In genomic region chr21:44000360-44000759, GRCh38 we compare ENCODE assay signal across 26 cellular contexts. TPM values are rescaled to one million over a fixed set of nuclear protein-coding genes. Genes with fewer than 3 reads are reported as not detected.
DNase-seq lines count a peak whose midpoint lies in the region; ATAC-seq and TF ChIP-seq lines count a peak whose summit lies in the region.
"Had no signal": no experiment of that assay in that cellular context is flagged by ENCODE, and none has a peak within 500 bp of the region (broad histone marks: within the 10 kb centered on the region; RNA-seq: fewer than 3 reads in every experiment).

No MANE protein-coding gene starts in this region.

- H3K27me3 ChIP-seq in layer of hippocampus (ENCODE audit: control insufficient read depth, insufficient read depth, low read length) (no peaks in the 10 kb centered on the region), osteoblast (ENCODE audit: insufficient read depth, low read length) (no peaks in the 10 kb centered on the region)
- H3K27me3 ChIP-seq: BLaER1 treated with 17β-estradiol and CSF1 and Interleukin-3, amounts not matched to agents 10 nM and 100 nM had no signal

- no peak overlapping the region for H3K4me2 ChIP-seq in osteoblast (ENCODE audit: insufficient read depth, low read length)

- intact Hi-C loops in posterior vena cava (cut with DNase I): no loop called here

- no peaks in the 10 kb centered on the region for H3K36me3 Mint-ChIP-seq in activated CD4-positive, alpha-beta memory T cell treated with anti-CD3 and anti-CD28 coated beads, Interleukin-2, amount 10 ng/mL, durations not matched to agents 7 days and 5 days (ENCODE audit: low read depth)
- H3K36me3 Mint-ChIP-seq: activated CD8-positive, alpha-beta memory T cell treated with anti-CD3 and anti-CD28 coated beads, Interleukin-2, amount 10 ng/mL, durations not matched to agents 7 days and 5 days; activated naive CD4-positive, alpha-beta T cell treated with anti-CD3 and anti-CD28 coated beads, Interleukin-2, amount 50 U/mL, for 72 hours had no signal

- no peaks in the 10 kb centered on the region for H3K4me1 ChIP-seq in osteoblast (ENCODE audit: insufficient read depth, low read length)
- H3K4me1 ChIP-seq: psoas muscle had no signal

- H3K9me3 Mint-ChIP-seq in activated CD4-positive, alpha-beta memory T cell treated with anti-CD3 and anti-CD28 coated beads, Interleukin-2, amount 10 ng/mL, durations not matched to agents 7 days and 5 days: no peaks in the 10 kb centered on the region
- H3K9me3 Mint-ChIP-seq: activated CD4-positive, alpha-beta T cell treated with anti-CD3 and anti-CD28 coated beads, Interleukin-2, amount 10 ng/mL, durations not matched to agents 24 days and 14 days; activated naive CD4-positive, alpha-beta T cell treated with anti-CD3 and anti-CD28 coated beads, Interleukin-2, amount 50 U/mL, for 72 hours; activated T-helper 1 cell treated with anti-CD3 and anti-CD28 coated beads, Interleukin-12 subunit alpha, Interleukin-12 subunit beta, Interleukin-2, Interleukin-4 antibody, amounts not matched to agents 30 ng/mL and 10 ng/mL and 1 ng/mL, durations not matched to agents 14 hours and 24 hours and 36 hours; central memory CD8-positive, alpha-beta T cell; T-helper 1 cell treated with Interleukin-12 subunit alpha and Interleukin-12 subunit beta and Interleukin-4 antibody, amounts not matched to agents 30 μg/mL and 1 μg/mL, for 36 hours had no signal

- H2AFZ ChIP-seq in osteoblast (ENCODE audit: low read length): no peak overlapping the region

- POLR2A ChIA-PET in activated CD4-positive, alpha-beta memory T cell treated with anti-CD3 and anti-CD28 coated beads, Interleukin-2, amount 10 ng/mL, durations not matched to agents 7 days and 5 days (lab: Charles Lee): no interaction called here

- no peak for ATAC-seq in HG02763 (IDR thresholded peaks at IDR 0.05; ENCODE audit: unreplicated experiment)
- ATAC-seq: activated CD8-positive, alpha-beta memory T cell treated with anti-CD3 and anti-CD28 coated beads, Interleukin-2, amount 10 ng/mL, durations not matched to agents 7 days and 5 days; activated naive CD4-positive, alpha-beta T cell treated with anti-CD3 and anti-CD28 coated beads, Interleukin-2, amount 50 U/mL, for 72 hours; left ventricle myocardium superior; psoas muscle had no signal

- no peak overlapping the region for H3K4me3 Mint-ChIP-seq in activated CD4-positive, alpha-beta memory T cell treated with anti-CD3 and anti-CD28 coated beads, Interleukin-2, amount 10 ng/mL, durations not matched to agents 7 days and 5 days
- H3K4me3 Mint-ChIP-seq: activated CD4-positive, alpha-beta T cell treated with anti-CD3 and anti-CD28 coated beads, Interleukin-2, amount 10 ng/mL, durations not matched to agents 24 days and 14 days; activated CD8-positive, alpha-beta memory T cell treated with anti-CD3 and anti-CD28 coated beads, Interleukin-2, amount 10 ng/mL, durations not matched to agents 7 days and 5 days; activated T-helper 1 cell treated with anti-CD3 and anti-CD28 coated beads, Interleukin-12 subunit alpha, Interleukin-12 subunit beta, Interleukin-2, Interleukin-4 antibody, amounts not matched to agents 30 ng/mL and 10 ng/mL and 1 ng/mL, durations not matched to agents 14 hours and 24 hours and 36 hours; central memory CD8-positive, alpha-beta T cell; T-helper 1 cell treated with Interleukin-12 subunit alpha and Interleukin-12 subunit beta and Interleukin-4 antibody, amounts not matched to agents 30 μg/mL and 1 μg/mL, for 36 hours had no signal

- CTCF ChIA-PET in activated CD4-positive, alpha-beta memory T cell treated with anti-CD3 and anti-CD28 coated beads, Interleukin-2, amount 10 ng/mL, durations not matched to agents 7 days and 5 days (lab: Charles Lee): no interaction called here

- no peak for TF ChIP-seq CTCF in osteoblast (IDR thresholded peaks at IDR 0.05; ENCODE audit: extremely low read depth, low read depth, low read length)

- no peaks in the 10 kb centered on the region for H3K9me3 ChIP-seq in osteoblast (ENCODE audit: low read depth, low read length)
- H3K9me3 ChIP-seq: psoas muscle had no signal

- DNase-seq in D341Med (ENCODE audit: low spot score): peak; percentile 34
- DNase-seq in caudate nucleus (lab: John Stamatoyannopoulos, UW): peak in 57 of 61 donors; percentile 5 to 90 (median 73)
- peak; percentile 73 for DNase-seq in posterior vena cava (ENCODE audit: low spot score)
- no peak for DNase-seq in osteoblast (ENCODE audit: insufficient read length, low spot score, missing footprints)
- DNase-seq in NCI-H2081 treated with DMSO at 0.1 percent for 48 hours (lab: John Stamatoyannopoulos, UW): no peak
- no peak for DNase-seq in activated CD4-positive, alpha-beta memory T cell treated with anti-CD3 and anti-CD28 coated beads, Interleukin-2, amount 10 ng/mL, durations not matched to agents 7 days and 5 days
- DNase-seq: activated CD4-positive, alpha-beta T cell treated with anti-CD3 and anti-CD28 coated beads, Interleukin-2, amount 10 ng/mL, durations not matched to agents 24 days and 14 days; activated CD8-positive, alpha-beta memory T cell treated with anti-CD3 and anti-CD28 coated beads, Interleukin-2, amount 10 ng/mL, durations not matched to agents 7 days and 5 days; HCEC 1CT; left ventricle myocardium superior; NCI-H1048; NCI-H187; NCI-H226; NCI-H748 treated with DMSO at 0.1 percent for 48 hours; psoas muscle had no signal

- no peak overlapping the region for H3K27ac Mint-ChIP-seq in activated CD4-positive, alpha-beta memory T cell treated with anti-CD3 and anti-CD28 coated beads, Interleukin-2, amount 10 ng/mL, durations not matched to agents 7 days and 5 days
- H3K27ac Mint-ChIP-seq: activated CD4-positive, alpha-beta T cell treated with anti-CD3 and anti-CD28 coated beads, Interleukin-2, amount 10 ng/mL, durations not matched to agents 24 days and 14 days; activated CD8-positive, alpha-beta memory T cell treated with anti-CD3 and anti-CD28 coated beads, Interleukin-2, amount 10 ng/mL, durations not matched to agents 7 days and 5 days; activated naive CD4-positive, alpha-beta T cell treated with anti-CD3 and anti-CD28 coated beads, Interleukin-2, amount 50 U/mL, for 72 hours; activated T-helper 1 cell treated with anti-CD3 and anti-CD28 coated beads, Interleukin-12 subunit alpha, Interleukin-12 subunit beta, Interleukin-2, Interleukin-4 antibody, amounts not matched to agents 30 ng/mL and 10 ng/mL and 1 ng/mL, durations not matched to agents 14 hours and 24 hours and 36 hours; T-helper 1 cell treated with Interleukin-12 subunit alpha and Interleukin-12 subunit beta and Interleukin-4 antibody, amounts not matched to agents 30 μg/mL and 1 μg/mL, for 36 hours had no signal

- H3K4me1 Mint-ChIP-seq in activated CD4-positive, alpha-beta memory T cell treated with anti-CD3 and anti-CD28 coated beads, Interleukin-2, amount 10 ng/mL, durations not matched to agents 7 days and 5 days: no peaks in the 10 kb centered on the region
- H3K4me1 Mint-ChIP-seq: activated CD4-positive, alpha-beta T cell treated with anti-CD3 and anti-CD28 coated beads, Interleukin-2, amount 10 ng/mL, durations not matched to agents 24 days and 14 days; activated CD8-positive, alpha-beta memory T cell treated with anti-CD3 and anti-CD28 coated beads, Interleukin-2, amount 10 ng/mL, durations not matched to agents 7 days and 5 days; central memory CD8-positive, alpha-beta T cell had no signal

- H4K20me1 ChIP-seq in osteoblast (ENCODE audit: insufficient read depth, low read length): no peaks in the 10 kb centered on the region
- H4K20me1 ChIP-seq: BLaER1 treated with 17β-estradiol and CSF1 and Interleukin-3, amounts not matched to agents 10 nM and 100 nM had no signal

- no peaks in the 10 kb centered on the region for H3K79me2 ChIP-seq in osteoblast (ENCODE audit: insufficient read depth, low read length)

- H3K36me3 ChIP-seq in osteoblast (ENCODE audit: insufficient read depth, low read length): no peaks in the 10 kb centered on the region
- H3K36me3 ChIP-seq: BLaER1 treated with 17β-estradiol and CSF1 and Interleukin-3, amounts not matched to agents 10 nM and 100 nM had no signal

- no peak overlapping the region for H3K4me3 ChIP-seq in osteoblast (ENCODE audit: insufficient read depth, low read length)
- H3K4me3 ChIP-seq: BLaER1 treated with 17β-estradiol and CSF1 and Interleukin-3, amounts not matched to agents 10 nM and 100 nM; psoas muscle; skin epidermis had no signal

- peak overlapping the region; percentile 91 for H3K27ac ChIP-seq in caudate nucleus (ENCODE audit: low read depth, low read length)
- H3K27ac ChIP-seq in layer of hippocampus (ENCODE audit: low read depth, low read length): peak overlapping the region; percentile 95
- no peak overlapping the region for H3K27ac ChIP-seq in osteoblast (ENCODE audit: low read depth, low read length)
- H3K27ac ChIP-seq: BLaER1 treated with 17β-estradiol and CSF1 and Interleukin-3, amounts not matched to agents 10 nM and 100 nM; epithelial cell of prostate; HL-60; psoas muscle; skin epidermis; VCaP had no signal

- H3K27me3 Mint-ChIP-seq in activated CD4-positive, alpha-beta memory T cell treated with anti-CD3 and anti-CD28 coated beads, Interleukin-2, amount 10 ng/mL, durations not matched to agents 7 days and 5 days: peaks cover 23% of the 10 kb centered on the region

RNA-seq across cellular contexts. Expression of gene TRAPPC10, which starts 11.7 kb away (rescaled TPM):
- total RNA-seq in posterior vena cava (10 to 100 TPM; 26.7 to 30.3 TPM), osteoblast (33.0 and 36.2 TPM in 2 replicates)
- total RNA-seq in activated CD4-positive, alpha-beta memory T cell treated with anti-CD3 and anti-CD28 coated beads, Interleukin-2, amount 10 ng/mL, durations not matched to agents 7 days and 5 days: 10 to 100 TPM; 76.0 to 76.5 TPM

Comparison
In these comparisons a context has a peak if more than half of its experiments do, and no peak if none do; other contexts are left out.
1. DNase-seq: peak in D341Med (single experiment), caudate nucleus (57 of 61) and posterior vena cava (single experiment); none in osteoblast (single experiment), NCI-H2081 treated with DMSO at 0.1 percent for 48 hours (single experiment) and activated CD4-positive, alpha-beta memory T cell treated with anti-CD3 and anti-CD28 coated beads, Interleukin-2, amount 10 ng/mL, durations not matched to agents 7 days and 5 days (single experiment).